ENCODE assay signal across 8 cellular contexts in genomic region chr11:61828629-61829407, GRCh38. TPM values are rescaled to one million over a fixed set of nuclear protein-coding genes. Genes with fewer than 3 reads are reported as not detected.
DNase-seq lines count a peak whose midpoint lies in the region; ATAC-seq, FAIRE-seq and TF ChIP-seq lines count a peak whose summit lies in the region.

No MANE protein-coding gene starts in this region.

- H2AK5ac ChIP-seq in neuronal stem cell (ENCODE audit: low read depth, low read length), result peak overlapping the region; percentile 100

- H3K4me1 Mint-ChIP-seq in activated naive CD4-positive, alpha-beta T cell treated with anti-CD3 and anti-CD28 coated beads for 36 hours (ENCODE audit: low read depth), result peaks cover 25% of the 10 kb centered on the region

- peak overlapping the region; percentile 99 for H3K4ac ChIP-seq in neuronal stem cell (ENCODE audit: low read length)

- peak overlapping the region; percentile 95 for H3K14ac ChIP-seq in neuronal stem cell (ENCODE audit: low read length)

- peak overlapping the region; percentile 85 for H3K4me3 Mint-ChIP-seq in activated naive CD4-positive, alpha-beta T cell treated with anti-CD3 and anti-CD28 coated beads for 36 hours

- CTCF ChIA-PET in activated naive CD4-positive, alpha-beta T cell treated with anti-CD3 and anti-CD28 coated beads for 36 hours (lab: Charles Lee), result interaction anchor here (0.8 to 1.9 kb wide), 4 partner anchors 9 to 75 kb away, joined by 3 to 7 read pairs (median 4); no protein-coding TSS in a partner anchor

- no peaks in the 10 kb centered on the region for H3K9me3 Mint-ChIP-seq in activated naive CD4-positive, alpha-beta T cell treated with anti-CD3 and anti-CD28 coated beads for 36 hours

- H2BK12ac ChIP-seq in neuronal stem cell (ENCODE audit: low read length), result no peak overlapping the region

- H3K27me3 Mint-ChIP-seq in activated naive CD4-positive, alpha-beta T cell treated with anti-CD3 and anti-CD28 coated beads for 36 hours (ENCODE audit: low read depth), result peaks cover 42% of the 10 kb centered on the region

- no peaks in the 10 kb centered on the region for H3K27me3 ChIP-seq in neuronal stem cell (ENCODE audit: control insufficient read depth in 3 of 3, insufficient read depth in 3 of 3, low read depth in 1 of 3, low read length in 3 of 3)

- peaks cover 36 to 51% of the 10 kb centered on the region in 2 donors for H3K4me1 ChIP-seq in neuronal stem cell (ENCODE audit: control insufficient read depth in 2 of 2, insufficient read depth in 1 of 2, low read depth in 1 of 2, low read length in 2 of 2)

- DNase-seq in D721Med (ENCODE audit: insufficient read length, low spot score) (no peak), NCI-H2171 treated with DMSO at 0.1 percent for 48 hours (lab: John Stamatoyannopoulos, UW) (peak; percentile 59), germinal center (ENCODE audit: low spot score) (peak; percentile 44), neuronal stem cell (ENCODE audit: low spot score) (peak; percentile 57), amniotic stem cell (lab: John Stamatoyannopoulos, UW) (no peak)
- DNase-seq in activated naive CD4-positive, alpha-beta T cell treated with anti-CD3 and anti-CD28 coated beads for 36 hours, result peak; percentile 58

- peak overlapping the region; percentile 50 for H3K27ac Mint-ChIP-seq in activated naive CD4-positive, alpha-beta T cell treated with anti-CD3 and anti-CD28 coated beads for 36 hours

- H2AFZ ChIP-seq in neuronal stem cell (ENCODE audit: low read length), result peak overlapping the region; percentile 78

- H3K4me3 ChIP-seq in neuronal stem cell (ENCODE audit: low read length in 2 of 2), result peak overlapping the region; percentile 88 to 100

- H3K4me2 ChIP-seq in neuronal stem cell (ENCODE audit: insufficient read depth, low read length, poor library complexity, severe bottlenecking), result peak overlapping the region; percentile 78

- peak overlapping the region; percentile 95 for H2BK120ac ChIP-seq in neuronal stem cell (ENCODE audit: low read depth, low read length)

- no CpG with 5 or more reads among the region's 55 CpGs for WGBS in neuronal stem cell (ENCODE audit: extremely low coverage in 2 of 2, insufficient read length in 2 of 2, insufficient replicate concordance in 1 of 2), 2 donors

- peak overlapping the region; percentile 97 for H3K23ac ChIP-seq in neuronal stem cell (ENCODE audit: low read depth, low read length, poor library complexity)

- no peaks in the 10 kb centered on the region for H3K36me3 Mint-ChIP-seq in activated naive CD4-positive, alpha-beta T cell treated with anti-CD3 and anti-CD28 coated beads for 36 hours (ENCODE audit: low read depth)

- H2BK15ac ChIP-seq in neuronal stem cell (ENCODE audit: low read length), result peak overlapping the region; percentile 95

- no peaks in the 10 kb centered on the region for H3K9me3 ChIP-seq in neuronal stem cell (replicated peaks in 1 of 2; ENCODE audit: control insufficient read depth in 2 of 2, insufficient read depth in 1 of 2, low read depth in 1 of 2, low read length in 2 of 2)

- H3K9ac ChIP-seq in neuronal stem cell (ENCODE audit: low read depth, low read length, poor library complexity), result peak overlapping the region; percentile 100

- intact Hi-C loops in activated naive CD4-positive, alpha-beta T cell treated with anti-CD3 and anti-CD28 coated beads for 36 hours (cut with micrococcal nuclease), result loop anchor here (2.0 kb wide), 1 partner anchor 62 kb away; the partner anchor contains the start of gene FADS3

- H4K8ac ChIP-seq in neuronal stem cell (ENCODE audit: low read depth, low read length), result no peak overlapping the region

- peak overlapping the region; percentile 98 for H4K91ac ChIP-seq in neuronal stem cell (ENCODE audit: low read depth, low read length, poor library complexity)

- H3K27ac ChIP-seq in neuronal stem cell (replicated peaks; ENCODE audit: low read length), result peak overlapping the region; percentile 100

- FAIRE-seq in D721Med (lab: Jason Lieb, UNC), result no peak

- H3K36me3 ChIP-seq in neuronal stem cell (replicated peaks in 1 of 2; ENCODE audit: control insufficient read depth in 2 of 2, insufficient read depth in 2 of 2, low read length in 2 of 2), result peaks cover 24 to 48% of the 10 kb centered on the region in 2 donors

- peak; percentile 37 for TF ChIP-seq CTCF in D721Med (IDR thresholded peaks at IDR 0.05; ENCODE audit: insufficient read depth, missing control alignments)

- peak overlapping the region; percentile 100 for H2BK5ac ChIP-seq in neuronal stem cell (ENCODE audit: low read length)

- peak; percentile 24 for ATAC-seq in GM21528 (IDR thresholded peaks at IDR 0.05; ENCODE audit: low FRiP score, unreplicated experiment)
- ATAC-seq in HG02763 (IDR thresholded peaks at IDR 0.05; ENCODE audit: unreplicated experiment), result no peak

- peaks cover 12% of the 10 kb centered on the region for H3K79me1 ChIP-seq in neuronal stem cell (ENCODE audit: low read depth, low read length)

- H3K18ac ChIP-seq in neuronal stem cell (ENCODE audit: low read length), result peak overlapping the region; percentile 100

RNA-seq across cellular contexts. Expression of gene FADS2, which starts 0.7 kb away (rescaled TPM):
- 10 to 100 TPM; 32.1 to 34.1 TPM for total RNA-seq in activated naive CD4-positive, alpha-beta T cell treated with anti-CD3 and anti-CD28 coated beads for 36 hours
- polyA plus RNA-seq in neuronal stem cell (2013, experiment 1 of 2), result 515 TPM
- polyA plus RNA-seq in neuronal stem cell (2013, experiment 2 of 2), result 508 TPM

RNA-seq across cellular contexts. Expression of gene FADS1, which starts 12.0 kb away (rescaled TPM):
- total RNA-seq in activated naive CD4-positive, alpha-beta T cell treated with anti-CD3 and anti-CD28 coated beads for 36 hours, result 10 to 100 TPM; 12.1 to 12.8 TPM
- polyA plus RNA-seq in neuronal stem cell (2013, experiment 1 of 2), result 171 TPM
- polyA plus RNA-seq in neuronal stem cell (2013, experiment 2 of 2), result 174 TPM

RNA-seq across cellular contexts. Expression of gene FEN1, which starts 36.1 kb away (rescaled TPM):
- total RNA-seq in activated naive CD4-positive, alpha-beta T cell treated with anti-CD3 and anti-CD28 coated beads for 36 hours, result 10 to 100 TPM; 74.7 to 75.9 TPM
- 30.6 TPM for polyA plus RNA-seq in neuronal stem cell (2013, experiment 1 of 2)
- polyA plus RNA-seq in neuronal stem cell (2013, experiment 2 of 2), result 31.0 TPM

RNA-seq across cellular contexts. Expression of gene TMEM258, which starts 36.4 kb away (rescaled TPM):
- total RNA-seq in activated naive CD4-positive, alpha-beta T cell treated with anti-CD3 and anti-CD28 coated beads for 36 hours, result 100 to 1,000 TPM; 166 to 167 TPM
- polyA plus RNA-seq in neuronal stem cell (2013, experiment 1 of 2), result 258 TPM
- 242 TPM for polyA plus RNA-seq in neuronal stem cell (2013, experiment 2 of 2)

Comparison
In these comparisons a context has a peak if more than half of its experiments do, and no peak if none do; other contexts are left out.
1. DNase-seq: peak in NCI-H2171 treated with DMSO at 0.1 percent for 48 hours (single experiment), activated naive CD4-positive, alpha-beta T cell treated with anti-CD3 and anti-CD28 coated beads for 36 hours (single experiment), germinal center (single experiment) and neuronal stem cell (single experiment); none in D721Med (single experiment) and amniotic stem cell (single experiment).